In the genomic region with DNA sequence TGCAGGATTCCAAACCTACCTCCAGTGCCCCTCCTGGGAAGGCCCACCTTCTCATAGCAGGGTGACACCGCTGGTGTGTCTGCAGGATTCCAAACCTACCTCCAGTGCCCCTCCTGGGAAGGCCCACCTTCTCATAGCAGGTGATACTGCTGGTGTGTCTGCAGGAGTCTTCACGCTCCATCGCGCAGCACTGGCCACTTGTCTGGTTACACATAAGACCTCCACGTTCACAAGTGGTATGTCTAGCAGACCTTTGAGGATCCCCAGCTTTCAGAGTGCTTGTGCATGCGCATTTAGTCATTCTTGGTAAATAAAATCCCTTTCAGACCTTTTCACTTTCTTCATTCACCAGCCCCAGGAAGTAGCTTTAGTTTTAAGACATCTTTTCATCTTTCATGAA, we compare ENCODE assay signal across 1 cellular context. TPM values are rescaled to one million over a fixed set of nuclear protein-coding genes. Genes with fewer than 3 reads are reported as not detected.
"Had no signal": no experiment of that assay in that cellular context is flagged by ENCODE, and none has a peak within 500 bp of the region (broad histone marks: within the 10 kb centered on the region; RNA-seq: fewer than 3 reads in every experiment).

No MANE protein-coding gene starts in this region.

RNA-seq across cellular contexts. Expression of gene SLC22A1, which starts 29.4 kb away (rescaled TPM):
- total RNA-seq: temporal lobe had no signal
